8 cellular contexts compared by ENCODE assay signal in genomic region chr2:219402665-219403515, GRCh38. TPM values are rescaled to one million over a fixed set of nuclear protein-coding genes. Genes with fewer than 3 reads are reported as not detected.
DNase-seq lines count a peak whose midpoint lies in the region; ATAC-seq and TF ChIP-seq lines count a peak whose summit lies in the region.

No MANE protein-coding gene starts in this region.

- ATAC-seq in GM18511 (IDR thresholded peaks at IDR 0.05; ENCODE audit: unreplicated experiment) (peak; percentile 90), HG03432 (IDR thresholded peaks at IDR 0.05; ENCODE audit: unreplicated experiment) (peak; percentile 85)

- peaks cover 73% of the 10 kb centered on the region for H3K4me1 ChIP-seq in mesodermal cell (ENCODE audit: control insufficient read depth, insufficient read depth, low read length, poor library complexity, severe bottlenecking)

- peak; percentile 85 for TF ChIP-seq CTCF in AG04449 (IDR thresholded peaks at IDR 0.05; ENCODE audit: insufficient read depth, low read length, missing control alignments)

- WGBS in mesodermal cell (ENCODE audit: insufficient coverage in 2 of 2), 2 experiments = 35 to 36% methylated on average over 6 to 7 of the region's 15 CpGs

- H3K9me3 ChIP-seq in mesodermal cell (ENCODE audit: control insufficient read depth, low read length) = no peaks in the 10 kb centered on the region

- POLR2A ChIA-PET in AG04449 (lab: Yijun Ruan, JAX) = interaction anchor here (1.1 to 1.4 kb wide), 2 partner anchors 36 to 127 kb away, joined by 3 read pairs; no protein-coding TSS in a partner anchor

- peak; percentile 42 for DNase-seq in AG04449 (ENCODE audit: low read depth, low spot score)
- DNase-seq in NCI-H774 (lab: John Stamatoyannopoulos, UW) = peak; percentile 56
- peak; percentile 45 to 48 for DNase-seq in activated CD4-positive, alpha-beta T cell treated with anti-CD3 and anti-CD28 coated beads, Interleukin-2, amount 50 U/mL, for 4 hours
- DNase-seq in effector CD4-positive, alpha-beta T cell = peak; percentile 58
- DNase-seq in stimulated activated CD8-positive, alpha-beta memory T cell treated with anti-CD3 and anti-CD28 coated beads, Interleukin-2, amount 100 ng/mL, for 1 hour (ENCODE audit: low read depth in 2 of 2) = peak; percentile 18 to 31

- no peak overlapping the region for H3K4me3 ChIP-seq in AG04449 (ENCODE audit: low read depth, low read length)
- H3K4me3 ChIP-seq in mesodermal cell (ENCODE audit: extremely low read depth, insufficient read depth, low read length, poor library complexity, severe bottlenecking) = no peak overlapping the region

- H3K27ac ChIP-seq in mesodermal cell (ENCODE audit: low read depth, low read length, severe bottlenecking) = peak overlapping the region; percentile 8

- CTCF ChIA-PET in AG04449 (lab: Yijun Ruan, JAX) = interaction anchor here (0.6 to 16.3 kb wide), 48 partner anchors 10 to 1739 kb away, joined by 3 to 887 read pairs (median 9); partner anchors contain the start of genes CHPF, DES, DNPEP and GMPPA

- no peaks in the 10 kb centered on the region for H3K36me3 ChIP-seq in mesodermal cell (ENCODE audit: control insufficient read depth, insufficient read depth, low read length)

RNA-seq across cellular contexts. Expression of gene DNPEP, which starts 15.2 kb away (rescaled TPM):
- polyA plus RNA-seq in mesodermal cell (2013, experiment 1 of 2) = 63.0 TPM
- polyA plus RNA-seq in mesodermal cell (2013, experiment 2 of 2) = 50.6 TPM

RNA-seq across cellular contexts. Expression of gene DES, which starts 15.3 kb away (rescaled TPM):
- 4.8 TPM for polyA plus RNA-seq in mesodermal cell (2013, experiment 1 of 2)
- 5.1 TPM for polyA plus RNA-seq in mesodermal cell (2013, experiment 2 of 2)

RNA-seq across cellular contexts. Expression of gene SPEG, which starts 31.8 kb away (rescaled TPM):
- 46.3 TPM for polyA plus RNA-seq in mesodermal cell (2013, experiment 1 of 2)
- polyA plus RNA-seq in mesodermal cell (2013, experiment 2 of 2) = 41.5 TPM
